ENCODE assay signal across 8 cellular contexts in genomic region chr4:2763511-2763967, GRCh38. TPM values are rescaled to one million over a fixed set of nuclear protein-coding genes. Genes with fewer than 3 reads are reported as not detected.
DNase-seq lines count a peak whose midpoint lies in the region; ATAC-seq and TF ChIP-seq lines count a peak whose summit lies in the region.

No MANE protein-coding gene starts in this region.

- WGBS in mesendoderm (ENCODE audit: extremely low coverage, insufficient coverage, low lambda C conversion rate) = no CpG with 5 or more reads among the region's 23 CpGs
- 49 to 73% methylated on average over 8 to 23 of the region's 23 CpGs for WGBS in upper lobe of left lung, 2 donors

- H3K4me3 ChIP-seq in cardiac fibroblast (replicated peaks in 1 of 2; ENCODE audit: low read depth in 2 of 2, low read length in 2 of 2) (peak overlapping the region; percentile 22 to 59), mesendoderm (ENCODE audit: low read length) (no peak overlapping the region), upper lobe of left lung (peak overlapping the region in 3 of 4 donors; percentile 40 to 56 (median 52))

- H3K18ac ChIP-seq in mesendoderm (ENCODE audit: low read length) = peak overlapping the region; percentile 33

- no peaks in the 10 kb centered on the region for H3K9me3 ChIP-seq in upper lobe of left lung

- no peaks in the 10 kb centered on the region for H3K79me1 ChIP-seq in mesendoderm (ENCODE audit: low read length)

- H2AK5ac ChIP-seq in mesendoderm (ENCODE audit: low read length) = no peak overlapping the region

- peak overlapping the region; percentile 71 for H3K9ac ChIP-seq in mesendoderm (ENCODE audit: low read length)

- no peak for TF ChIP-seq EP300 in upper lobe of left lung (IDR thresholded peaks at IDR 0.05)

- H3K27ac ChIP-seq in mesendoderm (ENCODE audit: low read depth, low read length) (no peak overlapping the region), upper lobe of left lung (peak overlapping the region in 3 of 4 donors; percentile 43 to 69 (median 50))

- no peak for ATAC-seq in activated T-cell treated with anti-CD3 and anti-CD28 coated beads, Interleukin-2, amount 50 U/mL, for 4 hours
- ATAC-seq in upper lobe of left lung (ENCODE audit: low FRiP score in 2 of 2) = peak in 1 of 2 donors; percentile 34
- ATAC-seq in HG03354 (IDR thresholded peaks at IDR 0.05; ENCODE audit: poor library complexity, severe bottlenecking, unreplicated experiment) = no peak

- H3K4me1 ChIP-seq in mesendoderm (ENCODE audit: control insufficient read depth, low read depth, low read length) (no peaks in the 10 kb centered on the region), upper lobe of left lung (peaks cover 4 to 23% (median 14%) of the 10 kb centered on the region in 4 donors)

- H3K4ac ChIP-seq in mesendoderm (ENCODE audit: low read depth, low read length) = peak overlapping the region; percentile 87

- no peak for TF ChIP-seq POLR2A in upper lobe of left lung (IDR thresholded peaks at IDR 0.05)

- H3K36me3 Mint-ChIP-seq in activated T-cell treated with anti-CD3 and anti-CD28 coated beads, Interleukin-2, amount 50 U/mL, for 4 hours (ENCODE audit: insufficient read depth) = no peaks in the 10 kb centered on the region

- no peak for DNase-seq in activated T-cell treated with anti-CD3 and anti-CD28 coated beads, Interleukin-2, amount 50 U/mL, for 4 hours
- no peak for DNase-seq in activated T-cell treated with anti-CD3 and anti-CD28 coated beads, Interleukin-2, amount 50 U/mL, for 48 hours
- DNase-seq in cardiac fibroblast (ENCODE audit: low read depth in 2 of 2) (peak in 1 of 2 donors; percentile 34), mesendoderm (no peak), upper lobe of left lung (peak in 1 of 2 donors; percentile 50), NCI-H2227 (lab: John Stamatoyannopoulos, UW; ENCODE audit: unreplicated experiment) (no peak), cortex of kidney (lab: John Stamatoyannopoulos, UW) (no peak)

- H2BK120ac ChIP-seq in mesendoderm (ENCODE audit: low read depth, low read length) = no peak overlapping the region

- no peaks in the 10 kb centered on the region for H3K27me3 ChIP-seq in mesendoderm (ENCODE audit: insufficient read depth, low read length, poor library complexity)
- no peaks in the 10 kb centered on the region for H3K27me3 ChIP-seq in upper lobe of left lung

- peak overlapping the region; percentile 67 for H3K4me2 ChIP-seq in mesendoderm (ENCODE audit: low read length)

- H3K4me3 Mint-ChIP-seq in activated T-cell treated with anti-CD3 and anti-CD28 coated beads, Interleukin-2, amount 50 U/mL, for 4 hours = peak overlapping the region; percentile 52

- peak overlapping the region; percentile 87 for H3K56ac ChIP-seq in mesendoderm (ENCODE audit: low read length)

- H2BK15ac ChIP-seq in mesendoderm (replicated peaks; ENCODE audit: low read depth) = no peak overlapping the region

- no peak overlapping the region for H2BK5ac ChIP-seq in mesendoderm (ENCODE audit: low read length)

- no peaks in the 10 kb centered on the region for H3K36me3 ChIP-seq in mesendoderm (ENCODE audit: control insufficient read depth, insufficient read depth, low read length)
- no peaks in the 10 kb centered on the region for H3K36me3 ChIP-seq in upper lobe of left lung

- H4K5ac ChIP-seq in mesendoderm (ENCODE audit: low read length) = no peak overlapping the region

- H4K8ac ChIP-seq in mesendoderm (ENCODE audit: low read depth, low read length) = no peak overlapping the region

- H3K27me3 Mint-ChIP-seq in activated T-cell treated with anti-CD3 and anti-CD28 coated beads, Interleukin-2, amount 50 U/mL, for 4 hours (ENCODE audit: low read depth) = no peaks in the 10 kb centered on the region

- no peaks in the 10 kb centered on the region for H3K79me2 ChIP-seq in mesendoderm (ENCODE audit: control insufficient read depth, insufficient read depth, low read length)

- no peak for TF ChIP-seq CTCF in cardiac fibroblast (IDR thresholded peaks at IDR 0.05; ENCODE audit: low read depth, low read length)
- TF ChIP-seq CTCF in upper lobe of left lung (IDR thresholded peaks at IDR 0.05) = no peak

- no peak overlapping the region for H3K23ac ChIP-seq in mesendoderm (ENCODE audit: low read length)

- no peaks in the 10 kb centered on the region for H3K9me3 Mint-ChIP-seq in activated T-cell treated with anti-CD3 and anti-CD28 coated beads, Interleukin-2, amount 50 U/mL, for 4 hours

- peaks cover 2% of the 10 kb centered on the region for H3K4me1 Mint-ChIP-seq in activated T-cell treated with anti-CD3 and anti-CD28 coated beads, Interleukin-2, amount 50 U/mL, for 4 hours (ENCODE audit: low read depth)

RNA-seq across cellular contexts. Expression of gene TNIP2, which starts 7.4 kb away (rescaled TPM):
- 100 to 1,000 TPM in 2 of 3 donors, 10 to 100 TPM in 1; 95.4 to 116 (median 101) TPM for total RNA-seq in activated T-cell treated with anti-CD3 and anti-CD28 coated beads, Interleukin-2, amount 50 U/mL, for 4 hours
- polyA plus RNA-seq in mesendoderm (2013, experiment 1 of 2) = 23.2 TPM
- 25.0 TPM for polyA plus RNA-seq in mesendoderm (2013, experiment 2 of 2)
- total RNA-seq in upper lobe of left lung = 10 to 100 TPM; 39.4 to 87.1 (median 60.1) TPM

RNA-seq across cellular contexts. Expression of gene SH3BP2, which starts 29.3 kb away (rescaled TPM):
- total RNA-seq in activated T-cell treated with anti-CD3 and anti-CD28 coated beads, Interleukin-2, amount 50 U/mL, for 4 hours = 10 to 100 TPM; 72.2 to 77.9 (median 76.7) TPM
- polyA plus RNA-seq in mesendoderm (2013, experiment 1 of 2) = 19.3 TPM
- polyA plus RNA-seq in mesendoderm (2013, experiment 2 of 2) = 19.0 TPM
- total RNA-seq in upper lobe of left lung = 100 to 1,000 TPM in 3 of 6 donors, 10 to 100 TPM in 3; 59.1 to 358 (median 103) TPM
